In the genomic region with DNA sequence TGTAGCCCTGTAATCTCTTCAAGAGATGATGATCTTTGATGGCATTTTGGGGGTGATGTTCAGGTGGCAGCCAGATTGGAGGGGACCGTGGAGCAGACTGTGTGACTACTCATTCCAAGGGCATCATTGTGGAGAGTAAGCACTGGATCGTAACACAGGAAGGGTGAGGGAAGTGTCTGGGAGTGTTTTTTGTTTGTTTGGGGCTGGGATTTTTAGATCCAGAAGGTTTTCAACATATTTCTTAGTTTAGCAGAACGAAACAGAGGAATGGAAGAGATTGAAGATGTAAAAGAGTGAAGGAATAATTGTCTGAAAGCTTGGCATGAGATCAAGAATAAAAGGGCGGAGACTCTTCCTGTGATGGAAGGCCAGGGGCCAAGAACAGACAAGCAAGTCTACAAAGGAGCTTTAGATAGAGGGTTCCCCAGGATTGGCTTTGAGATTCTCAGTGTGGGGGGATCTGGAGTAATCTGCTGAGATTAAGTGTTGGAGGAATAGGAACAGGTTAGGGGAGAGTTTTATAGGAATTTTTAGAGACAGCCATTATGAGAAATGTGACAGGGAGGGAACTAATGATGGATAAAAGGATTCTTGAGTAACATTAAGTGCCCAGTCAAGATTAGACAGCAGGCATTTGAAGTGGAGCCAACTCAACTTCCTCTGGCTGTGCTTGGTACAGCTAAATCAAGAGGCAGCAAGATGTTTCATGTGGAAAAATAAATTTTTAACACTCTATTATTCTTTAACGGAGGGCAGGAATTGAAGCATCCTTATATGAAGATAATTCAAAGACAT, we compare ENCODE assay signal across 2 cellular contexts.
TF ChIP-seq lines count a peak whose summit lies in the region.

No MANE protein-coding gene starts in this region.

TF ChIP-seq in A549, 52 proteins besides CTCF, POLR2A, EP300 and RAD21:
- TF ChIP-seq MYC (IDR thresholded peaks at IDR 0.05; ENCODE audit: borderline replicate concordance, low read length) = no peak
- TF ChIP-seq, protein P1, sequence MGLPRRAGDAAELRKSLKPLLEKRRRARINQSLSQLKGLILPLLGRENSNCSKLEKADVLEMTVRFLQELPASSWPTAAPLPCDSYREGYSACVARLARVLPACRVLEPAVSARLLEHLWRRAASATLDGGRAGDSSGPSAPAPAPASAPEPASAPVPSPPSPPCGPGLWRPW (IDR thresholded peaks at IDR 0.05) = no peak
- TF ChIP-seq MAX (IDR thresholded peaks at IDR 0.05) = no peak
- no peak for TF ChIP-seq FOSB (CRISPR knock-in tag; IDR thresholded peaks at IDR 0.05)
- TF ChIP-seq RFX5 (IDR thresholded peaks at IDR 0.05) = no peak
- TF ChIP-seq SREBF2 (IDR thresholded peaks at IDR 0.05) = no peak
- TF ChIP-seq, protein P2, sequence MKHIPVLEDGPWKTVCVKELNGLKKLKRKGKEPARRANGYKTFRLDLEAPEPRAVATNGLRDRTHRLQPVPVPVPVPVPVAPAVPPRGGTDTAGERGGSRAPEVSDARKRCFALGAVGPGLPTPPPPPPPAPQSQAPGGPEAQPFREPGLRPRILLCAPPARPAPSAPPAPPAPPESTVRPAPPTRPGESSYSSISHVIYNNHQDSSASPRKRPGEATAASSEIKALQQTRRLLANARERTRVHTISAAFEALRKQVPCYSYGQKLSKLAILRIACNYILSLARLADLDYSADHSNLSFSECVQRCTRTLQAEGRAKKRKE (CRISPR knock-in tag; IDR thresholded peaks at IDR 0.05; ENCODE audit: low read depth) = no peak
TF ChIP-seq in A549: peak in this region for 0.

TF ChIP-seq in IMR-90, 13 proteins besides CTCF, POLR2A, EP300 and RAD21:
- TF ChIP-seq BHLHE40 (IDR thresholded peaks at IDR 0.05; ENCODE audit: low read depth, low read length) (no peak), CHD1 (IDR thresholded peaks at IDR 0.05; ENCODE audit: low read depth, low read length) (no peak), CEBPB (IDR thresholded peaks at IDR 0.05; ENCODE audit: low read depth, low read length) (no peak), MAFK (IDR thresholded peaks at IDR 0.05; ENCODE audit: low read depth, low read length) (no peak)
- TF ChIP-seq, protein P3, sequence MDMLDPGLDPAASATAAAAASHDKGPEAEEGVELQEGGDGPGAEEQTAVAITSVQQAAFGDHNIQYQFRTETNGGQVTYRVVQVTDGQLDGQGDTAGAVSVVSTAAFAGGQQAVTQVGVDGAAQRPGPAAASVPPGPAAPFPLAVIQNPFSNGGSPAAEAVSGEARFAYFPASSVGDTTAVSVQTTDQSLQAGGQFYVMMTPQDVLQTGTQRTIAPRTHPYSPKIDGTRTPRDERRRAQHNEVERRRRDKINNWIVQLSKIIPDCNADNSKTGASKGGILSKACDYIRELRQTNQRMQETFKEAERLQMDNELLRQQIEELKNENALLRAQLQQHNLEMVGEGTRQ (IDR thresholded peaks at IDR 0.05; ENCODE audit: low read depth, low read length) = no peak
